9 cellular contexts compared by ENCODE assay signal in genomic region chrX:69158166-69159040, GRCh38. TPM values are rescaled to one million over a fixed set of nuclear protein-coding genes. Genes with fewer than 3 reads are reported as not detected.
DNase-seq lines count a peak whose midpoint lies in the region; FAIRE-seq and TF ChIP-seq lines count a peak whose summit lies in the region.
"Had no signal": no experiment of that assay in that cellular context is flagged by ENCODE, and none has a peak within 500 bp of the region (broad histone marks: within the 10 kb centered on the region; RNA-seq: fewer than 3 reads in every experiment).

No MANE protein-coding gene starts in this region.

- H2BK5ac ChIP-seq in H9 (ENCODE audit: insufficient read length, low read length): no peak overlapping the region

- DNase-seq in GM10266 (ENCODE audit: extremely low spot score): peak; percentile 49
- peak; percentile 49 for DNase-seq in H9
- peak; percentile 35 for DNase-seq in LoVo (ENCODE audit: low spot score)
- DNase-seq in T-helper 1 cell: peak in 3 of 5 donors; percentile 4 to 20 (median 6)
- DNase-seq in esophagus squamous epithelium (lab: John Stamatoyannopoulos, UW): no peak
- peak; percentile 64 for DNase-seq in neural progenitor cell (ENCODE audit: low spot score)
- DNase-seq in frontal cortex (ENCODE audit: low spot score in 2 of 2): no peak

- H2BK20ac ChIP-seq in H9 (ENCODE audit: low read depth, low read length, poor library complexity, severe bottlenecking): no peak overlapping the region

- no peak overlapping the region for H4K8ac ChIP-seq in H9 (replicated peaks; ENCODE audit: insufficient read length, low read depth, low read length)

- H2AFZ ChIP-seq in H9 (ENCODE audit: low read length): no peak overlapping the region
- H2AFZ ChIP-seq in neural progenitor cell (replicated peaks): no peak overlapping the region

- intact Hi-C loops in esophagus squamous epithelium (cut with DNase I): no loop called here

- no peak overlapping the region; a peak in 1 of 7 replicates for H3K27ac Mint-ChIP-seq in H9
- no peak overlapping the region for H3K27ac Mint-ChIP-seq in neural progenitor cell

- no peak overlapping the region for H3K23ac ChIP-seq in H9 (ENCODE audit: insufficient read length, low read depth, low read length)

- no peaks in the 10 kb centered on the region for H3K23me2 ChIP-seq in H9 (ENCODE audit: insufficient read length, low read depth, low read length, poor library complexity, severe bottlenecking)

- H3K4me1 ChIP-seq in H9 (ENCODE audit: insufficient read depth, low read length) (peaks cover 12% of the 10 kb centered on the region; the same call in 1 of the 2 replicates), esophagus squamous epithelium (peaks cover 0 to 14% (median 0%) of the 10 kb centered on the region in 3 donors), neural progenitor cell (peaks cover 18% of the 10 kb centered on the region)

- peaks cover 23 to 35% (median 25%) of the 10 kb centered on the region in 3 experiments for H3K36me3 Mint-ChIP-seq in H9 (ENCODE audit: insufficient read depth in 1 of 3, low read depth in 3 of 3)
- peaks cover 22% of the 10 kb centered on the region for H3K36me3 Mint-ChIP-seq in neural progenitor cell

- H3K56ac ChIP-seq in H9 (ENCODE audit: insufficient read length, low read depth, low read length): no peak overlapping the region

- H2BK15ac ChIP-seq in H9 (ENCODE audit: low read depth, low read length): no peak overlapping the region

- no peak overlapping the region for H3K4me3 Mint-ChIP-seq in H9
- H3K4me3 Mint-ChIP-seq in neural progenitor cell: no peak overlapping the region

- peaks cover 0 to 19% (median 0%) of the 10 kb centered on the region in 3 donors for H3K36me3 ChIP-seq in esophagus squamous epithelium
- no peaks in the 10 kb centered on the region for H3K36me3 ChIP-seq in neural progenitor cell

- H3K27ac ChIP-seq in 22Rv1 (no peak overlapping the region), H9 (ENCODE audit: insufficient read length, low read depth, low read length) (no peak overlapping the region), esophagus squamous epithelium (no peak overlapping the region), neural progenitor cell (no peak overlapping the region)

- H3K9me3 Mint-ChIP-seq in H9 (peaks cover 72 to 76% of the 10 kb centered on the region in 2 experiments), neural progenitor cell (peaks cover 15% of the 10 kb centered on the region)

- peaks cover 33 to 48% of the 10 kb centered on the region in 2 experiments for H3K4me1 Mint-ChIP-seq in H9
- H3K4me1 Mint-ChIP-seq in neural progenitor cell: peaks cover 45% of the 10 kb centered on the region

- H3K4ac ChIP-seq in H9 (ENCODE audit: low read depth, low read length): no peak overlapping the region

- H4K5ac ChIP-seq in H9 (ENCODE audit: insufficient read length, low read depth, low read length): no peak overlapping the region

- TF ChIP-seq CTCF in 22Rv1 (IDR thresholded peaks at IDR 0.05) (peak; percentile 33), GM10266 (IDR thresholded peaks at IDR 0.05; ENCODE audit: control insufficient read depth, insufficient read depth, low read depth, missing control alignments) (peak; percentile 44), H9 (conservative IDR thresholded peaks at IDR 0.05) (peak; percentile 60; the same call in 2 of the 3 replicates), esophagus squamous epithelium (IDR thresholded peaks at IDR 0.05) (peak in 4 of 6 experiments; percentile 28 to 44 (median 36)), neural progenitor cell (IDR thresholded peaks at IDR 0.05) (peak; percentile 51)

- no peak overlapping the region for H2BK12ac ChIP-seq in H9 (ENCODE audit: insufficient read length, low read depth, low read length)

- H4K91ac ChIP-seq in H9 (ENCODE audit: insufficient read length, low read depth, low read length): no peak overlapping the region

- no peak overlapping the region for H2BK120ac ChIP-seq in H9 (ENCODE audit: low read depth, low read length, poor library complexity, severe bottlenecking)

- peaks cover 10% of the 10 kb centered on the region for H3F3A ChIP-seq in neural progenitor cell (ENCODE audit: low read depth)

- no peak overlapping the region for H3K18ac ChIP-seq in H9 (ENCODE audit: insufficient read length, low read depth, low read length)

- H3T11ph ChIP-seq in H9 (ENCODE audit: low read length): no peak overlapping the region

- H3K27me3 Mint-ChIP-seq in H9 (ENCODE audit: low read depth) (peaks cover 1% of the 10 kb centered on the region; the same call in 1 of the 2 replicates), neural progenitor cell (ENCODE audit: insufficient read depth, low read depth) (no peaks in the 10 kb centered on the region)

- H3K9ac ChIP-seq in H9 (ENCODE audit: extremely low read depth, insufficient read length, low read length) (no peak overlapping the region), neural progenitor cell (no peak overlapping the region)

- H3K79me2 ChIP-seq in H9 (ENCODE audit: insufficient read depth, low read length): no peaks in the 10 kb centered on the region
- no peaks in the 10 kb centered on the region for H3K79me2 ChIP-seq in neural progenitor cell (ENCODE audit: low read depth)

- TF ChIP-seq POLR2A in esophagus squamous epithelium (IDR thresholded peaks at IDR 0.05): no peak

- no peak overlapping the region for H2AK5ac ChIP-seq in H9 (ENCODE audit: insufficient read length, low read length)

- no peaks in the 10 kb centered on the region for H3K27me3 ChIP-seq in H9 (ENCODE audit: insufficient read depth, low read length)
- no peaks in the 10 kb centered on the region for H3K27me3 ChIP-seq in esophagus squamous epithelium
- H3K27me3 ChIP-seq in neural progenitor cell: no peaks in the 10 kb centered on the region

- H4K20me1 ChIP-seq in H9 (ENCODE audit: control insufficient read depth, insufficient read depth, insufficient read length) (no peaks in the 10 kb centered on the region), neural progenitor cell (ENCODE audit: low read depth) (peaks cover 9% of the 10 kb centered on the region)

- H3K9me3 ChIP-seq in H9 (ENCODE audit: control insufficient read depth, low read depth, low read length) (no peaks in the 10 kb centered on the region), esophagus squamous epithelium (no peaks in the 10 kb centered on the region), neural progenitor cell (ENCODE audit: low read depth) (no peaks in the 10 kb centered on the region)

- H3K14ac ChIP-seq in H9 (ENCODE audit: insufficient read depth, low read length): no peak overlapping the region

- no peak for FAIRE-seq in frontal cortex (lab: Jason Lieb, UNC)
- FAIRE-seq: endometrium had no signal

- no peak overlapping the region for H3K4me2 ChIP-seq in H9 (ENCODE audit: insufficient read depth, insufficient read length, low read length)
- no peak overlapping the region for H3K4me2 ChIP-seq in neural progenitor cell

- no peak overlapping the region for H3K4me3 ChIP-seq in esophagus squamous epithelium
- H3K4me3 ChIP-seq in neural progenitor cell: no peak overlapping the region

- WGBS in H9 (ENCODE audit: extremely low coverage, insufficient read length, low lambda C conversion rate): no CpG with 5 or more reads among the region's 14 CpGs
- whole genome bisulfite sequencing in esophagus squamous epithelium, 2 donors: 10 to 50% methylated on average over 1 to 10 of the region's 14 CpGs

- H3K79me1 ChIP-seq in H9 (ENCODE audit: insufficient read depth, low read depth, low read length, poor library complexity, severe bottlenecking): no peaks in the 10 kb centered on the region

RNA-seq across cellular contexts. Expression of gene PJA1, which starts 6.8 kb away (rescaled TPM):
- total RNA-seq in H9 (2021) (41.4 and 45.6 TPM in 2 replicates), esophagus squamous epithelium (10 to 100 TPM in 3 of 4 donors, 1 to 10 TPM in 1; 7.5 to 24.2 (median 15.8) TPM), neural progenitor cell (ENCODE audit: low replicate concordance) (53.6 and 62.1 TPM in 2 replicates), frontal cortex (146 TPM)

Comparison
In these comparisons a context has a peak if more than half of its experiments do, and no peak if none do; other contexts are left out.
1. DNase-seq: peak in GM10266 (single experiment), H9 (single experiment), LoVo (single experiment), T-helper 1 cell (3 of 5) and neural progenitor cell (single experiment); none in esophagus squamous epithelium (single experiment) and frontal cortex (0 of 2).
2. Peak in every context shown above with its lines, with median percentiles within 50 percentile points of each other: CTCF ChIP-seq.